Comparison of ENCODE assay signal across 1 cellular context in genomic region chr10:69631566-69631965, GRCh38.
TF ChIP-seq lines count a peak whose summit lies in the region.

No MANE protein-coding gene starts in this region.

TF ChIP-seq in IMR-90, 13 proteins besides CTCF, POLR2A, EP300 and RAD21 (continued from another document):
- TF ChIP-seq, protein P1, sequence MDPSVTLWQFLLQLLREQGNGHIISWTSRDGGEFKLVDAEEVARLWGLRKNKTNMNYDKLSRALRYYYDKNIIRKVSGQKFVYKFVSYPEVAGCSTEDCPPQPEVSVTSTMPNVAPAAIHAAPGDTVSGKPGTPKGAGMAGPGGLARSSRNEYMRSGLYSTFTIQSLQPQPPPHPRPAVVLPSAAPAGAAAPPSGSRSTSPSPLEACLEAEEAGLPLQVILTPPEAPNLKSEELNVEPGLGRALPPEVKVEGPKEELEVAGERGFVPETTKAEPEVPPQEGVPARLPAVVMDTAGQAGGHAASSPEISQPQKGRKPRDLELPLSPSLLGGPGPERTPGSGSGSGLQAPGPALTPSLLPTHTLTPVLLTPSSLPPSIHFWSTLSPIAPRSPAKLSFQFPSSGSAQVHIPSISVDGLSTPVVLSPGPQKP (IDR thresholded peaks at IDR 0.05; ENCODE audit: borderline replicate concordance, low read depth, low read length) = no peak
- no peak for TF ChIP-seq BHLHE40 (IDR thresholded peaks at IDR 0.05; ENCODE audit: low read depth, low read length)
- no peak for TF ChIP-seq CEBPB (IDR thresholded peaks at IDR 0.05; ENCODE audit: low read depth, low read length)
- TF ChIP-seq, protein P2, sequence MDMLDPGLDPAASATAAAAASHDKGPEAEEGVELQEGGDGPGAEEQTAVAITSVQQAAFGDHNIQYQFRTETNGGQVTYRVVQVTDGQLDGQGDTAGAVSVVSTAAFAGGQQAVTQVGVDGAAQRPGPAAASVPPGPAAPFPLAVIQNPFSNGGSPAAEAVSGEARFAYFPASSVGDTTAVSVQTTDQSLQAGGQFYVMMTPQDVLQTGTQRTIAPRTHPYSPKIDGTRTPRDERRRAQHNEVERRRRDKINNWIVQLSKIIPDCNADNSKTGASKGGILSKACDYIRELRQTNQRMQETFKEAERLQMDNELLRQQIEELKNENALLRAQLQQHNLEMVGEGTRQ (IDR thresholded peaks at IDR 0.05; ENCODE audit: low read depth, low read length) = no peak
- TF ChIP-seq SMC3 (IDR thresholded peaks at IDR 0.05; ENCODE audit: low read depth, low read length) = no peak
- no peak for TF ChIP-seq NFE2L2 (IDR thresholded peaks at IDR 0.05; ENCODE audit: low read depth, low read length)
- TF ChIP-seq MAFK (IDR thresholded peaks at IDR 0.05; ENCODE audit: low read depth, low read length) = no peak
- no peak for TF ChIP-seq CHD1 (IDR thresholded peaks at IDR 0.05; ENCODE audit: low read depth, low read length)
